Comparison of ENCODE assay signal across 10 cellular contexts in the genomic region with DNA sequence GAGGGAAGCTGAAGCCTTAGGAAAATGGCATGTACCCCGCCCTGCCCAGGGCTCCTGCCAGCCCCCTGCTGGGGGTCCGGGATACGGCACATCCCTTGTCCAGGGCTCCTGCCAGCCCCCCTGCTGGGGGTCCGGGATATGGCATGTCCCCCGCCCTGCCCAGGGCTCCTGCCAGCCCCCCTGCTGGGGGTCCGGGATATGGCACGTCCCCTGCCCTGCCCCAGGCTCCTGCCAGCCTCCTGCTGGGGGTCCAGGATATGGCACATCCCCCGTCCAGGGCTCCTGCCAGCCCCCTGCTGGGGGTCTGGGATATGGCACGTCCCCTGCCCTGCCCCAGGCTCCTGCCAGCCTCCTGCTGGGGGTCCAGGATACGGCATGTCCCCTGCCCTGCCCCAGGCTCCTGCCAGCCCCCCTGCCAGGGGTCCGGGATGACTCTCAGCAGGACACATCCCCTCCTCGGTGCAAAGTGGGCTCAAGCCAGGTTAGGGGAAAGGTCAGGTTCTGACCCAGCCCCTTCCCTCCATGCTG. TPM values are rescaled to one million over a fixed set of nuclear protein-coding genes. Genes with fewer than 3 reads are reported as not detected.
DNase-seq lines count a peak whose midpoint lies in the region; ATAC-seq, FAIRE-seq and TF ChIP-seq lines count a peak whose summit lies in the region.
"Had no signal": no experiment of that assay in that cellular context is flagged by ENCODE, and none has a peak within 500 bp of the region (broad histone marks: within the 10 kb centered on the region; RNA-seq: fewer than 3 reads in every experiment).

No MANE protein-coding gene starts in this region.

- no peaks in the 10 kb centered on the region for H3K27me3 ChIP-seq in breast epithelium

- CTCF ChIA-PET in MCF 10A (lab: Yijun Ruan, JAX): no interaction called here

- peaks cover 22% of the 10 kb centered on the region for H3K27me3 Mint-ChIP-seq in MCF 10A (ENCODE audit: insufficient read depth, unreplicated experiment)
- no peaks in the 10 kb centered on the region for H3K27me3 Mint-ChIP-seq in activated T-cell treated with anti-CD3 and anti-CD28 coated beads, Interleukin-2, amount 50 U/mL, for 24 hours

- no peaks in the 10 kb centered on the region for H3K36me3 Mint-ChIP-seq in MCF 10A (ENCODE audit: insufficient read depth, unreplicated experiment)
- H3K36me3 Mint-ChIP-seq in activated T-cell treated with anti-CD3 and anti-CD28 coated beads, Interleukin-2, amount 50 U/mL, for 24 hours (ENCODE audit: low read depth): no peaks in the 10 kb centered on the region

- POLR2A ChIA-PET in MCF 10A (lab: Yijun Ruan, JAX): no interaction called here

- BruUV-seq in MCF 10A (replicated peaks; lab: Mats Ljungman, UMichigan): no TSS peak

- TF ChIP-seq CTCF in MCF 10A (IDR thresholded peaks at IDR 0.05; ENCODE audit: unreplicated experiment): peak; percentile 44
- TF ChIP-seq CTCF in breast epithelium (IDR thresholded peaks at IDR 0.05): no peak

- no peak overlapping the region for H3K27ac ChIP-seq in breast epithelium

- DNase-seq in MCF 10A (ENCODE audit: unreplicated experiment) (no peak), breast epithelium (ENCODE audit: low spot score in 2 of 2) (no peak), iris pigment epithelial cell (ENCODE audit: low read depth) (peak; percentile 9), urothelium cell line (ENCODE audit: low spot score) (peak; percentile 4), NCI-H526 treated with DMSO at 0.1 percent for 48 hours (lab: John Stamatoyannopoulos, UW) (no peak), dedifferentiated amniotic fluid mesenchymal stem cell (ENCODE audit: extremely low spot score) (no peak)
- peak; percentile 37 for DNase-seq in activated T-cell treated with anti-CD3 and anti-CD28 coated beads, Interleukin-2, amount 50 U/mL, for 24 hours
- DNase-seq: DMS 273 treated with DMSO at 0.1 percent for 48 hours had no signal

- intact Hi-C loops in MCF 10A (cut with micrococcal nuclease) (no loop called here), breast epithelium (cut with DNase I; ENCODE audit: low total_unique reads) (no loop called here)

- peaks cover 2% of the 10 kb centered on the region for H3K9me3 Mint-ChIP-seq in MCF 10A (ENCODE audit: unreplicated experiment)
- no peaks in the 10 kb centered on the region for H3K9me3 Mint-ChIP-seq in activated T-cell treated with anti-CD3 and anti-CD28 coated beads, Interleukin-2, amount 50 U/mL, for 24 hours

- no peaks in the 10 kb centered on the region for H3K4me1 ChIP-seq in breast epithelium

- no peak for ATAC-seq in HG03108 (IDR thresholded peaks at IDR 0.05; ENCODE audit: unreplicated experiment)

- H3K36me3 ChIP-seq in breast epithelium: no peaks in the 10 kb centered on the region

- no peaks in the 10 kb centered on the region for H3K9me3 ChIP-seq in breast epithelium

- no peaks in the 10 kb centered on the region for H3K4me1 Mint-ChIP-seq in MCF 10A (ENCODE audit: insufficient read depth, unreplicated experiment)
- no peaks in the 10 kb centered on the region for H3K4me1 Mint-ChIP-seq in activated T-cell treated with anti-CD3 and anti-CD28 coated beads, Interleukin-2, amount 50 U/mL, for 24 hours (ENCODE audit: low read depth)

- TF ChIP-seq POLR2A in breast epithelium (IDR thresholded peaks at IDR 0.05): no peak

- no peak for FAIRE-seq in urothelium cell line (lab: Jason Lieb, UNC)

- H3K4me3 ChIP-seq in breast epithelium: no peak overlapping the region

- H3K27ac Mint-ChIP-seq in MCF 10A (ENCODE audit: low read depth, unreplicated experiment): no peak overlapping the region
- H3K27ac Mint-ChIP-seq in activated T-cell treated with anti-CD3 and anti-CD28 coated beads, Interleukin-2, amount 50 U/mL, for 24 hours: no peak overlapping the region
- H3K27ac Mint-ChIP-seq: T-helper 1 cell treated with Interleukin-12 subunit alpha and Interleukin-12 subunit beta and Interleukin-4 antibody, amounts not matched to agents 30 μg/mL and 1 μg/mL, for 36 hours had no signal

- no peak overlapping the region for H3K4me3 Mint-ChIP-seq in MCF 10A (ENCODE audit: unreplicated experiment)
- H3K4me3 Mint-ChIP-seq in activated T-cell treated with anti-CD3 and anti-CD28 coated beads, Interleukin-2, amount 50 U/mL, for 24 hours: no peak overlapping the region
- H3K4me3 Mint-ChIP-seq: T-helper 1 cell treated with Interleukin-12 subunit alpha and Interleukin-12 subunit beta and Interleukin-4 antibody, amounts not matched to agents 30 μg/mL and 1 μg/mL, for 36 hours had no signal

RNA-seq across cellular contexts. Expression of a gene that starts 43.2 kb away (rescaled TPM):
- 0.89 and 1.6 TPM in 2 replicates for total RNA-seq in MCF 10A (2022)
- 10 to 100 TPM in 2 of 3 donors, 1 to 10 TPM in 1; 9.6 to 15.7 (median 15.4) TPM for total RNA-seq in breast epithelium

Comparison
In these comparisons a context has a peak if more than half of its experiments do, and no peak if none do; other contexts are left out.
1. DNase-seq: peak in activated T-cell treated with anti-CD3 and anti-CD28 coated beads, Interleukin-2, amount 50 U/mL, for 24 hours (single experiment), iris pigment epithelial cell (single experiment) and urothelium cell line (single experiment); none in MCF 10A (single experiment), breast epithelium (0 of 2), NCI-H526 treated with DMSO at 0.1 percent for 48 hours (single experiment) and dedifferentiated amniotic fluid mesenchymal stem cell (single experiment).